ENCODE assay signal across 13 cellular contexts in the genomic region with DNA sequence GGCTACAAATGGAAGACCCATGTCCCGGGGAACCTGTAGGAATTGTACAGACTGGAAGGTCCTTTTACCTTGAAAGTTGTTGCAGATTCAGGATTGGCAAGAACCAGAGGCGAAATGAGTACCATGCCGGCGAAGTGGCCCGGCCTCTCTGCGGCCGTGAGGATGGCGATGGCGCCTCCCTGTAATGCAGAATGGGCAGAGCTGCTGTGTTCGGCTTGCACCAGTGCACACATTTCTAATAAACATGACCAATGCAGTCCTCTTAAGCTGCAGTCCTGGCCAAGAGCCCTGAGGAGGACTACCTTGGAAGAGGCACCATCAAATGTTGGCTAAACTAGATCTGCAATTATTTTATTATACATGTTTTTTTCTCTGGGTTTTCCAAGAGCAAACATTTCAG.
"Had no signal": no experiment of that assay in that cellular context is flagged by ENCODE, and none has a peak within 500 bp of the region (broad histone marks: within the 10 kb centered on the region; RNA-seq: fewer than 3 reads in every experiment).

No MANE protein-coding gene starts in this region.

- H3K9me3 ChIP-seq: tibial artery had no signal

- H3K27ac ChIP-seq: tibial artery had no signal

- H3K4me3 ChIP-seq: tibial artery had no signal

- H3K36me3 ChIP-seq: WERI-Rb-1 had no signal

- DNase-seq: activated CD4-positive, alpha-beta T cell treated with anti-CD3 and anti-CD28 coated beads, Interleukin-2, amount 50 U/mL, for 4 hours; dermis blood vessel endothelial cell; effector memory CD8-positive, alpha-beta T cell; hippocampal formation; left cardiac atrium; midbrain; stimulated activated CD4-positive, alpha-beta T cell treated with anti-CD3 and anti-CD28 coated beads, Interleukin-12 subunit alpha, Interleukin-12 subunit beta, amount 100 ng/mL, for 4 hours; stimulated activated CD4-positive, alpha-beta T cell treated with anti-CD3 and anti-CD28 coated beads, Interleukin-1b, Interleukin-23, amount 100 ng/mL, for 48 hours; stimulated activated CD8-positive, alpha-beta memory T cell treated with anti-CD3 and anti-CD28 coated beads, Interleukin-4, amount 100 ng/mL, for 48 hours; stimulated activated naive CD4-positive, alpha-beta T cell; T-helper 2 cell; tibial artery; WERI-Rb-1 had no signal

- H3K27me3 ChIP-seq: tibial artery had no signal

- ATAC-seq: effector memory CD8-positive, alpha-beta T cell; left cardiac atrium had no signal
